In the genomic region with DNA sequence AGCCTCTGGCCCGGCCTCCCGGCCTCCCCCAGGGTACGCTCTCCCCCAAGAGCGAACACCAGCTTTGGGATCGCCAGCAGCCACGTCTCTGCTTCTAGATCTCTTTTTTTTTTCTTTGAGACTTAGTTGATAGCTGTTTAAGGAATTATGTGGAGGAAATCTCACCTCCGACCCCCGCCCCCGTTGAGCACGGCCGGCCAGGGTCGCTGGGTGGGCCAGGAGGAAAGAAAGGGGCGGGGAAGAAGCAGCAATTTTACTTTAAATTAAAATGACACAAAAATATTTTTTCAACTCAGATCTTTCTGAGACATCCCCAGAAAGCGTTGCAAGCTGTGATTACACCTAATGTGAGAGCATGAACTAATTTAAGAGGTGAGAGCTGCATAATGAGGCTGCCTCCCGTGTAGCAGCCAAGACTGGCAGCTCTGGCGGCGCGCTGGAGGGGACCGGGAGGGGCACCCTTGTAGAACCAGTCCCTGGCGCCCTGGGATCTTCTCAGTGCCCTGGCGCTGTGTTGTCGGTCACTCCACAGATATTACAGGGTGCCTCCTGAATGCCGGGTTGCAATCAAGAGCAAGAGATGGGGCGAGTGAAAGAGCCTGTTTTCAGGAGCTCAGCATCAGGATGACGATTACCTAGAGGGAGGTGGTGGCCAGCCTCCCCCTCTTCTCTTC, we compare ENCODE assay signal across 18 cellular contexts. TPM values are rescaled to one million over a fixed set of nuclear protein-coding genes. Genes with fewer than 3 reads are reported as not detected.
DNase-seq lines count a peak whose midpoint lies in the region; ATAC-seq and TF ChIP-seq lines count a peak whose summit lies in the region.
"Had no signal": no experiment of that assay in that cellular context is flagged by ENCODE, and none has a peak within 500 bp of the region (broad histone marks: within the 10 kb centered on the region; RNA-seq: fewer than 3 reads in every experiment).

No MANE protein-coding gene starts in this region.

- H3K27ac ChIP-seq in left ventricle myocardium inferior (replicated peaks): no peak overlapping the region
- no peak overlapping the region for H3K27ac ChIP-seq in lower lobe of right lung
- H3K27ac ChIP-seq: BLaER1 treated with 17β-estradiol and CSF1 and Interleukin-3, amounts not matched to agents 10 nM and 100 nM had no signal

- H3K36me3 ChIP-seq in left ventricle myocardium inferior (no peaks in the 10 kb centered on the region), NT2/D1 (ENCODE audit: insufficient read depth, insufficient read length, low read length) (no peaks in the 10 kb centered on the region), lower lobe of right lung (no peaks in the 10 kb centered on the region)
- H3K36me3 ChIP-seq: BLaER1 treated with 17β-estradiol and CSF1 and Interleukin-3, amounts not matched to agents 10 nM and 100 nM had no signal

- H3K27ac Mint-ChIP-seq in type B pancreatic cell: no peak overlapping the region
- H3K27ac Mint-ChIP-seq in activated CD4-positive, alpha-beta memory T cell treated with anti-CD3 and anti-CD28 coated beads, Interleukin-2, amount 10 ng/mL, durations not matched to agents 7 days and 5 days: no peak overlapping the region
- H3K27ac Mint-ChIP-seq: activated naive CD4-positive, alpha-beta T cell treated with anti-CD3 and anti-CD28 coated beads, Interleukin-2, amount 50 U/mL, for 72 hours; stimulated activated naive CD8-positive, alpha-beta T cell treated with anti-CD3 and anti-CD28 coated beads, Interleukin-15, amount 100 ng/mL, for 72 hours had no signal

- H3K4me1 ChIP-seq in left ventricle myocardium inferior (peaks cover 44% of the 10 kb centered on the region), NT2/D1 (ENCODE audit: insufficient read depth, insufficient read length) (peaks cover 11% of the 10 kb centered on the region), lower lobe of right lung (peaks cover 21% of the 10 kb centered on the region)
- H3K4me1 ChIP-seq: BLaER1 treated with 17β-estradiol and CSF1 and Interleukin-3, amounts not matched to agents 10 nM and 100 nM had no signal

- POLR2A ChIA-PET in activated CD4-positive, alpha-beta memory T cell treated with anti-CD3 and anti-CD28 coated beads, Interleukin-2, amount 10 ng/mL, durations not matched to agents 7 days and 5 days (lab: Charles Lee): no interaction called here

- H3K9me3 Mint-ChIP-seq in type B pancreatic cell: no peaks in the 10 kb centered on the region
- H3K9me3 Mint-ChIP-seq in activated CD4-positive, alpha-beta memory T cell treated with anti-CD3 and anti-CD28 coated beads, Interleukin-2, amount 10 ng/mL, durations not matched to agents 7 days and 5 days: no peaks in the 10 kb centered on the region
- H3K9me3 Mint-ChIP-seq: stimulated activated naive CD8-positive, alpha-beta T cell treated with anti-CD3 and anti-CD28 coated beads, Interleukin-15, amount 100 ng/mL, for 72 hours had no signal

- CTCF ChIA-PET in activated CD4-positive, alpha-beta memory T cell treated with anti-CD3 and anti-CD28 coated beads, Interleukin-2, amount 10 ng/mL, durations not matched to agents 7 days and 5 days (lab: Charles Lee): no interaction called here

- H3K27me3 Mint-ChIP-seq in type B pancreatic cell: peaks cover 85% of the 10 kb centered on the region
- H3K27me3 Mint-ChIP-seq in activated CD4-positive, alpha-beta memory T cell treated with anti-CD3 and anti-CD28 coated beads, Interleukin-2, amount 10 ng/mL, durations not matched to agents 7 days and 5 days: peaks cover 60% of the 10 kb centered on the region

- TF ChIP-seq CTCF in left ventricle myocardium inferior (IDR thresholded peaks at IDR 0.05; ENCODE audit: borderline replicate concordance) (no peak), lower lobe of right lung (IDR thresholded peaks at IDR 0.05) (no peak), type B pancreatic cell (conservative IDR thresholded peaks at IDR 0.05) (no peak)

- H3K4me3 ChIP-seq in left ventricle myocardium inferior (peak overlapping the region; percentile 67), NT2/D1 (ENCODE audit: insufficient read length, low read depth) (peak overlapping the region; percentile 70), lower lobe of right lung (peak overlapping the region; percentile 50)
- H3K4me3 ChIP-seq: BLaER1 treated with 17β-estradiol and CSF1 and Interleukin-3, amounts not matched to agents 10 nM and 100 nM had no signal

- ATAC-seq in left cardiac atrium: no peak
- ATAC-seq in lower lobe of right lung: no peak
- ATAC-seq: activated naive CD4-positive, alpha-beta T cell treated with anti-CD3 and anti-CD28 coated beads, Interleukin-2, amount 50 U/mL, for 72 hours; esophagus mucosa; HCT116; right cardiac atrium; stimulated activated naive CD8-positive, alpha-beta T cell treated with anti-CD3 and anti-CD28 coated beads, Interleukin-15, amount 100 ng/mL, for 72 hours had no signal

- H3K27me3 ChIP-seq in left ventricle myocardium inferior (ENCODE audit: low read depth) (peaks cover 99% of the 10 kb centered on the region), NT2/D1 (ENCODE audit: insufficient read depth, insufficient read length) (peaks cover 46% of the 10 kb centered on the region), lower lobe of right lung (ENCODE audit: low read depth) (peaks cover 86% of the 10 kb centered on the region)

- no peak for DNase-seq in left ventricle myocardium inferior
- DNase-seq in left cardiac atrium: no peak
- no peak for DNase-seq in NT2/D1 (ENCODE audit: low read depth, low spot score)
- DNase-seq in lower lobe of right lung: no peak
- DNase-seq in type B pancreatic cell (ENCODE audit: extremely low spot score, unreplicated experiment): no peak
- no peak for DNase-seq in HuH-7.5 (ENCODE audit: low spot score)
- no peak for DNase-seq in GOT3 (lab: John Stamatoyannopoulos, UW)
- no peak for DNase-seq in activated CD4-positive, alpha-beta memory T cell treated with anti-CD3 and anti-CD28 coated beads, Interleukin-2, amount 10 ng/mL, durations not matched to agents 7 days and 5 days
- DNase-seq: GDM1; NCI-H526 treated with DMSO at 0.1 percent for 48 hours; SIG-M5; stimulated activated naive CD8-positive, alpha-beta T cell treated with anti-CD3 and anti-CD28 coated beads, Interleukin-15, amount 100 ng/mL, for 72 hours had no signal

- H3K4me1 Mint-ChIP-seq in type B pancreatic cell (ENCODE audit: unreplicated experiment): peaks cover 4% of the 10 kb centered on the region
- peaks cover 4% of the 10 kb centered on the region for H3K4me1 Mint-ChIP-seq in activated CD4-positive, alpha-beta memory T cell treated with anti-CD3 and anti-CD28 coated beads, Interleukin-2, amount 10 ng/mL, durations not matched to agents 7 days and 5 days

- no peaks in the 10 kb centered on the region for H3K36me3 Mint-ChIP-seq in type B pancreatic cell
- peaks cover 5% of the 10 kb centered on the region for H3K36me3 Mint-ChIP-seq in activated CD4-positive, alpha-beta memory T cell treated with anti-CD3 and anti-CD28 coated beads, Interleukin-2, amount 10 ng/mL, durations not matched to agents 7 days and 5 days (ENCODE audit: low read depth)

- H3K9me3 ChIP-seq in left ventricle myocardium inferior (replicated peaks) (no peaks in the 10 kb centered on the region), NT2/D1 (ENCODE audit: insufficient read depth, low read length) (no peaks in the 10 kb centered on the region), lower lobe of right lung (no peaks in the 10 kb centered on the region)

- H3K9ac ChIP-seq in NT2/D1 (ENCODE audit: insufficient read length, low read depth): peak overlapping the region; percentile 90
- H3K9ac ChIP-seq: BLaER1 treated with 17β-estradiol and CSF1 and Interleukin-3, amounts not matched to agents 10 nM and 100 nM had no signal

- H3K4me3 Mint-ChIP-seq in type B pancreatic cell: peak overlapping the region; percentile 54
- H3K4me3 Mint-ChIP-seq in activated CD4-positive, alpha-beta memory T cell treated with anti-CD3 and anti-CD28 coated beads, Interleukin-2, amount 10 ng/mL, durations not matched to agents 7 days and 5 days: no peak overlapping the region

- intact Hi-C loops in left ventricle myocardium inferior (cut with micrococcal nuclease) (no loop called here), left cardiac atrium (cut with DNase I) (no loop called here), lower lobe of right lung (cut with DNase I) (no loop called here)

RNA-seq across cellular contexts. Expression of a gene that starts 1.9 kb away (rescaled TPM):
- total RNA-seq in left ventricle myocardium inferior: 0.77 TPM
- total RNA-seq in left cardiac atrium: 1 to 10 TPM in 1 of 2 donors, under 1 TPM in 1; 0.89 to 1.9 TPM
- not detected for total RNA-seq in lower lobe of right lung
- total RNA-seq in type B pancreatic cell (ENCODE audit: low replicate concordance): 5.8 and 11.3 TPM in 2 replicates
- not detected for total RNA-seq in activated CD4-positive, alpha-beta memory T cell treated with anti-CD3 and anti-CD28 coated beads, Interleukin-2, amount 10 ng/mL, durations not matched to agents 7 days and 5 days
- total RNA-seq: activated naive CD4-positive, alpha-beta T cell treated with anti-CD3 and anti-CD28 coated beads, Interleukin-2, amount 50 U/mL, for 72 hours; MCF 10A had no signal
